Comparison of ENCODE assay signal across 1 cellular context in genomic region chr3:192273611-192274010, GRCh38.
TF ChIP-seq lines count a peak whose summit lies in the region.

No MANE protein-coding gene starts in this region.

TF ChIP-seq in WTC11, 78 proteins besides CTCF, POLR2A, EP300 and RAD21 (continued from another document):
- TF ChIP-seq PRDM15 (CRISPR knock-in tag; IDR thresholded peaks at IDR 0.05) (no peak), NFATC4 (CRISPR knock-in tag; IDR thresholded peaks at IDR 0.05) (no peak), NR2C2 (CRISPR knock-in tag; IDR thresholded peaks at IDR 0.05) (no peak)
